15 cellular contexts compared by ENCODE assay signal in the genomic region with DNA sequence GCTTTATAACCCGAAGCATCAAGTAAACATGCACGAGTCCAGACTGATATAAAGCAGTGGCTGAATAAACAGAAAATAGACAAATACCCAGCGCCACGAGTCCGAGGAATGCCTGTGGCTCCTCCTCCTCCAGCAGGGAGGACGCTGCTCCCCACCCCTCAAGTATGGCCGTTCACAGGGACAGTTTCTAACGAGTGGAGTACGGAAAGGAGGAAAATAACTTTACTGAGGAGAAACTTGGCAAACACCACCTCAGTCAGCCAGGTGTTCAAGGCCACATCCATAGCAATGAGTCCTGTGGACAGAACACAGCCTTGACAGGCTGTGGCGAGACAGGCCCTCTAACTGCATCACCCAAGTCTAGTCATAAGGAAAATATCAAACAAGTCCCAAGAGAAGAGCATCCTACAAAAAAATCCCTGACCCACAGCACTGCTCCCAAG. TPM values are rescaled to one million over a fixed set of nuclear protein-coding genes. Genes with fewer than 3 reads are reported as not detected.
DNase-seq lines count a peak whose midpoint lies in the region; ATAC-seq and TF ChIP-seq lines count a peak whose summit lies in the region.
"Had no signal": no experiment of that assay in that cellular context is flagged by ENCODE, and none has a peak within 500 bp of the region (broad histone marks: within the 10 kb centered on the region; RNA-seq: fewer than 3 reads in every experiment).

No MANE protein-coding gene starts in this region.

- peaks cover 46 to 100% (median 68%) of the 10 kb centered on the region in 10 experiments for H3K4me1 ChIP-seq in BLaER1 treated with 17β-estradiol and CSF1 and Interleukin-3, amounts not matched to agents 10 nM and 100 nM

- POLR2A ChIA-PET in WTC11 (lab: Charles Lee): no interaction called here

- peak overlapping the region; percentile 75 for H3K27ac Mint-ChIP-seq in WTC11

- peaks cover 0 to 9% (median 0%) of the 10 kb centered on the region in 11 experiments; a peak in 5 of 22 replicates for H3K9me3 ChIP-seq in BLaER1 treated with 17β-estradiol and CSF1 and Interleukin-3, amounts not matched to agents 10 nM and 100 nM (replicated peaks in 1 of 11)

- ATAC-seq in WTC11: no peak
- ATAC-seq in left ventricle myocardium superior: peak; percentile 2
- peak; percentile 36 for ATAC-seq in sciatic nerve
- no peak for ATAC-seq in HG02678 (IDR thresholded peaks at IDR 0.05; ENCODE audit: unreplicated experiment)
- no peak for ATAC-seq in HG02885 (IDR thresholded peaks at IDR 0.05; ENCODE audit: poor library complexity, unreplicated experiment)

- H3K27ac ChIP-seq in BLaER1 treated with 17β-estradiol and CSF1 and Interleukin-3, amounts not matched to agents 10 nM and 100 nM: peak overlapping the region; percentile 12 to 78 (median 77); a peak in 21 of 22 replicates
- H3K27ac ChIP-seq: HL-60 had no signal

- peaks cover 28 to 67% (median 44%) of the 10 kb centered on the region in 11 experiments; a peak in 21 of 22 replicates for H3K36me3 ChIP-seq in BLaER1 treated with 17β-estradiol and CSF1 and Interleukin-3, amounts not matched to agents 10 nM and 100 nM

- H3K4me1 Mint-ChIP-seq in WTC11: peaks cover 32% of the 10 kb centered on the region

- TF ChIP-seq CTCF in WTC11 (IDR thresholded peaks at IDR 0.05): no peak

- peak overlapping the region; percentile 81 to 99 (median 94) for H3K4me2 ChIP-seq in BLaER1 treated with 17β-estradiol and CSF1 and Interleukin-3, amounts not matched to agents 10 nM and 100 nM

- H3K27me3 ChIP-seq in BLaER1 treated with 17β-estradiol and CSF1 and Interleukin-3, amounts not matched to agents 10 nM and 100 nM: no peaks in the 10 kb centered on the region

- H3K9me3 Mint-ChIP-seq in WTC11: no peaks in the 10 kb centered on the region

- no peak overlapping the region for H3K4me3 Mint-ChIP-seq in WTC11

- DNase-seq in WTC11 (ENCODE audit: low spot score): no peak
- no peak for DNase-seq in left ventricle myocardium superior
- no peak for DNase-seq in sciatic nerve (ENCODE audit: low spot score)
- no peak for DNase-seq in COLO829 (ENCODE audit: low spot score)
- no peak for DNase-seq in activated CD4-positive, CD25-positive, alpha-beta regulatory T cell treated with anti-CD3 and anti-CD28 coated beads, Interleukin-2, amount 50 U/mL, for 72 hours
- DNase-seq: DMS53; effector CD4-positive, alpha-beta T cell; HCEC 1CT; islet precursor cell; NCI-H1930; stimulated activated CD4-positive, alpha-beta T cell treated with anti-CD3 and anti-CD28 coated beads, Interleukin-4, amount 100 ng/mL, for 1 hour had no signal

- peaks cover 5% of the 10 kb centered on the region for H3K36me3 Mint-ChIP-seq in WTC11

- no peaks in the 10 kb centered on the region for H3K27me3 Mint-ChIP-seq in WTC11 (ENCODE audit: low read depth)

- peaks cover 31 to 100% (median 70%) of the 10 kb centered on the region in 11 experiments; a peak in 20 of 22 replicates for H4K20me1 ChIP-seq in BLaER1 treated with 17β-estradiol and CSF1 and Interleukin-3, amounts not matched to agents 10 nM and 100 nM

- intact Hi-C loops in left ventricle myocardium superior (cut with micrococcal nuclease) (no loop called here), sciatic nerve (cut with DNase I) (no loop called here)

- H3K9ac ChIP-seq in BLaER1 treated with 17β-estradiol and CSF1 and Interleukin-3, amounts not matched to agents 10 nM and 100 nM: peak overlapping the region; percentile 44 to 71 (median 65); a peak in 20 of 22 replicates

- peak overlapping the region; percentile 20 to 61 (median 40); a peak in 18 of 20 replicates for H3K4me3 ChIP-seq in BLaER1 treated with 17β-estradiol and CSF1 and Interleukin-3, amounts not matched to agents 10 nM and 100 nM

- CTCF ChIA-PET in WTC11 (lab: Charles Lee): no interaction called here

TF ChIP-seq in WTC11, 78 proteins besides CTCF, POLR2A, EP300 and RAD21:
- TF ChIP-seq, protein P1, sequence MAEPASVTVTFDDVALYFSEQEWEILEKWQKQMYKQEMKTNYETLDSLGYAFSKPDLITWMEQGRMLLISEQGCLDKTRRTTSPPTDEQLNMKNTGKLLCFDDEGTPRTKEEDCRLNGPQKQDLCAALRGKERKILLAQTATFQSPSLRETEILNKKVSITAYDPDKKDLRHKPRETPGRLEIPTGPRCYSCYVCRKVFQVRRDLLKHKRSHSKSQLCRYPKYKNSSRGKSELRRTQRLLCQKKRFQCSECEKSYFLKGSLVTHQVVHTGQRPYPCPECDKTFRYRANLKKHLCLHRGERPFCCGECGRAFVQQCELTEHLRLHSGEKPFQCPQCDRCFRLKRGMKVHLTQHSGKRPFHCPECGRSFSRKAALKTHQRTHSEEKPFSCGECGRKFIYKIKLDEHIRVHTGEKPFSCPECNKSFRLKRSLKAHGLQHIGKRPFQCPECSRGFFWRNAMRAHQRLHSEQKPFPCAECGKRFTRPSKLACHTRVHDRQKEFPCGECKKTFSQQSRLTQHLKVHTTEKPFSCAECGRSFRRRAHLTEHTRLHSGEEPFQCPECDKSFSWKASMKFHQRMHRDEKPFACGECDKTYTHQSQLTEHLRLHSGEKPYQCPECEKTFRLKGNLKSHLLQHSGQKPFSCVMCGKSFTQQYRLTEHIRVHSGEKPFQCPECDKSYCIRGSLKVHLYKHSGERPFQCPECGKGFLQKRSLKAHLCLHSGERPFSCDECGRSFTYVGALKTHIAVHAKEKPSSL (CRISPR knock-in tag; conservative IDR thresholded peaks at IDR 0.05): no peak
- no peak for TF ChIP-seq RELA (CRISPR knock-in tag; IDR thresholded peaks at IDR 0.05; ENCODE audit: borderline replicate concordance)
- no peak for TF ChIP-seq KAT7 (CRISPR knock-in tag; IDR thresholded peaks at IDR 0.05; ENCODE audit: borderline replicate concordance)
- TF ChIP-seq, protein P2, sequence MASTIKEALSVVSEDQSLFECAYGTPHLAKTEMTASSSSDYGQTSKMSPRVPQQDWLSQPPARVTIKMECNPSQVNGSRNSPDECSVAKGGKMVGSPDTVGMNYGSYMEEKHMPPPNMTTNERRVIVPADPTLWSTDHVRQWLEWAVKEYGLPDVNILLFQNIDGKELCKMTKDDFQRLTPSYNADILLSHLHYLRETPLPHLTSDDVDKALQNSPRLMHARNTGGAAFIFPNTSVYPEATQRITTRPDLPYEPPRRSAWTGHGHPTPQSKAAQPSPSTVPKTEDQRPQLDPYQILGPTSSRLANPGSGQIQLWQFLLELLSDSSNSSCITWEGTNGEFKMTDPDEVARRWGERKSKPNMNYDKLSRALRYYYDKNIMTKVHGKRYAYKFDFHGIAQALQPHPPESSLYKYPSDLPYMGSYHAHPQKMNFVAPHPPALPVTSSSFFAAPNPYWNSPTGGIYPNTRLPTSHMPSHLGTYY (CRISPR knock-in tag; IDR thresholded peaks at IDR 0.05): no peak
- TF ChIP-seq GABPB1 (CRISPR knock-in tag; IDR thresholded peaks at IDR 0.05): 0 out of 2 replicates have a peak, but pooled peaks have one; percentile 27
- TF ChIP-seq FOXK1 (CRISPR knock-in tag; IDR thresholded peaks at IDR 0.05): no peak
- TF ChIP-seq, protein P3, sequence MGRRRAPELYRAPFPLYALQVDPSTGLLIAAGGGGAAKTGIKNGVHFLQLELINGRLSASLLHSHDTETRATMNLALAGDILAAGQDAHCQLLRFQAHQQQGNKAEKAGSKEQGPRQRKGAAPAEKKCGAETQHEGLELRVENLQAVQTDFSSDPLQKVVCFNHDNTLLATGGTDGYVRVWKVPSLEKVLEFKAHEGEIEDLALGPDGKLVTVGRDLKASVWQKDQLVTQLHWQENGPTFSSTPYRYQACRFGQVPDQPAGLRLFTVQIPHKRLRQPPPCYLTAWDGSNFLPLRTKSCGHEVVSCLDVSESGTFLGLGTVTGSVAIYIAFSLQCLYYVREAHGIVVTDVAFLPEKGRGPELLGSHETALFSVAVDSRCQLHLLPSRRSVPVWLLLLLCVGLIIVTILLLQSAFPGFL (CRISPR knock-in tag; IDR thresholded peaks at IDR 0.05; ENCODE audit: borderline replicate concordance): no peak

RNA-seq across cellular contexts. Expression of a gene that starts 9.2 kb away (rescaled TPM):
- total RNA-seq in WTC11 (2021) (35.7 to 38.7 TPM (median 38.1 TPM) in 3 replicates), left ventricle myocardium superior (37.1 TPM), sciatic nerve (48.8 TPM)

RNA-seq across cellular contexts. Expression of a gene that starts 25.5 kb away (rescaled TPM):
- total RNA-seq in WTC11 (2021) (6.4 to 7.8 TPM (median 7.3 TPM) in 3 replicates), left ventricle myocardium superior (9.5 TPM), sciatic nerve (12.6 TPM)

Comparison
In these comparisons a context has a peak if more than half of its experiments do, and no peak if none do; other contexts are left out.
1. ATAC-seq: peak in left ventricle myocardium superior (single experiment) and sciatic nerve (single experiment); none in WTC11 (single experiment), HG02678 (single experiment) and HG02885 (single experiment).